Comparison of ENCODE assay signal across 14 cellular contexts in the genomic region with DNA sequence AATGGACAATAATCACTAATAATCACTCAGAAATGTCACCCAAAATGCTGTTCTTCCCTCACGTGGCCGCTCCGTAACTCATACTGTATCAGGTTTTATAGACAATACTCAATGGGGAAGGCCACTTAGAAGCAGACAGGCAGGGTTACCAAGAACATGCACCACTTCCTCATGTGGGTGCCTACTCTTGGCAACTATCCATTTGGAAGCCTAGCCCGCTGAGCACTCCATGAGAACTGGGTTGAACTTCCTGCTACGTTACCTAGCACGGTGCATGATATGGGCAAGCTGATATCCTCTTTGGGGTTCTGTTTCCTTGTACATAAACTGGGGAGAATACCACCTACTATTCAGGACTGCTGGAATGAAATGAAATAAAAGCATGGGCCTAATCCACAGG. TPM values are rescaled to one million over a fixed set of nuclear protein-coding genes. Genes with fewer than 3 reads are reported as not detected.
A peak's percentile ranks its signal among the peaks of the same experiment; 100 is the strongest.
DNase-seq lines count a peak whose midpoint lies in the region; ATAC-seq and TF ChIP-seq lines count a peak whose summit lies in the region.
"Had no signal": no experiment of that assay in that cellular context is flagged by ENCODE, and none has a peak within 500 bp of the region (broad histone marks: within the 10 kb centered on the region; RNA-seq: fewer than 3 reads in every experiment).

No MANE protein-coding gene starts in this region.

- peaks cover 16% of the 10 kb centered on the region for H3K4me1 ChIP-seq in colonic mucosa

- H3K27ac Mint-ChIP-seq in activated T-cell treated with anti-CD3 and anti-CD28 coated beads, Interleukin-2, amount 50 U/mL, for 72 hours, result no peak overlapping the region
- H3K27ac Mint-ChIP-seq: immature natural killer cell had no signal

- ATAC-seq in HG03520 (IDR thresholded peaks at IDR 0.05; ENCODE audit: unreplicated experiment), result no peak
- ATAC-seq in activated T-cell treated with anti-CD3 and anti-CD28 coated beads, Interleukin-2, amount 50 U/mL, for 72 hours (replicated peaks in 1 of 2), result no peak
- ATAC-seq: activated naive CD4-positive, alpha-beta T cell treated with anti-CD3 and anti-CD28 coated beads, Interleukin-2, amount 50 U/mL, for 72 hours had no signal

- intact Hi-C loops in colonic mucosa (cut with DNase I), result no loop called here

- H3K9ac ChIP-seq in colonic mucosa (ENCODE audit: low read depth in 2 of 2, low read length in 2 of 2), result peak overlapping the region in 1 of 2 donors; percentile 35

- no peaks in the 10 kb centered on the region for H3K4me1 Mint-ChIP-seq in activated T-cell treated with anti-CD3 and anti-CD28 coated beads, Interleukin-2, amount 50 U/mL, for 72 hours (ENCODE audit: low read depth)

- H3K9me3 ChIP-seq in colonic mucosa, result no peaks in the 10 kb centered on the region

- H3K4me3 ChIP-seq in colonic mucosa, result no peak overlapping the region

- H3K27me3 Mint-ChIP-seq in activated T-cell treated with anti-CD3 and anti-CD28 coated beads, Interleukin-2, amount 50 U/mL, for 72 hours (ENCODE audit: low read depth), result no peaks in the 10 kb centered on the region

- H3K27me3 ChIP-seq in colonic mucosa, result no peaks in the 10 kb centered on the region

- TF ChIP-seq CTCF in colonic mucosa (IDR thresholded peaks at IDR 0.05), result no peak

- H3K36me3 Mint-ChIP-seq in activated T-cell treated with anti-CD3 and anti-CD28 coated beads, Interleukin-2, amount 50 U/mL, for 72 hours (ENCODE audit: insufficient read depth in 2 of 2), result peaks cover 10 to 13% of the 10 kb centered on the region in 2 donors

- H3K27ac ChIP-seq in colonic mucosa, result peak overlapping the region; percentile 43

- H3K9me3 Mint-ChIP-seq in activated T-cell treated with anti-CD3 and anti-CD28 coated beads, Interleukin-2, amount 50 U/mL, for 72 hours, result no peaks in the 10 kb centered on the region
- H3K9me3 Mint-ChIP-seq: activated naive CD4-positive, alpha-beta T cell treated with anti-CD3 and anti-CD28 coated beads, Interleukin-2, amount 50 U/mL, for 72 hours; immature natural killer cell had no signal

- no peaks in the 10 kb centered on the region for H3K36me3 ChIP-seq in colonic mucosa

- DNase-seq in AML-193 (lab: John Stamatoyannopoulos, UW) (peak; percentile 65 to 72), HT-29 (ENCODE audit: low spot score) (peak; percentile 89), colonic mucosa (peak; percentile 78), midbrain (lab: John Stamatoyannopoulos, UW) (peak; percentile 37), NCI-H1436 treated with DMSO at 0.1 percent for 48 hours (lab: John Stamatoyannopoulos, UW) (no peak)
- DNase-seq in stimulated activated CD4-positive, alpha-beta T cell treated with anti-CD3 and anti-CD28 coated beads, Interleukin-2, amount 100 ng/mL, for 24 hours, result no peak
- no peak for DNase-seq in activated T-cell treated with anti-CD3 and anti-CD28 coated beads, Interleukin-2, amount 50 U/mL, for 72 hours
- DNase-seq: cerebellar nuclear complex, HCEC 1CT, immature natural killer cell, MM.1S, NCI-H510A treated with DMSO at 0.1 percent for 48 hours had no signal

- H3K4me3 Mint-ChIP-seq in activated T-cell treated with anti-CD3 and anti-CD28 coated beads, Interleukin-2, amount 50 U/mL, for 72 hours, result no peak overlapping the region
- H3K4me3 Mint-ChIP-seq: immature natural killer cell had no signal

RNA-seq across cellular contexts. Expression of gene DAP, which starts 14.3 kb away (rescaled TPM):
- total RNA-seq in HT-29 (2014; rRNA removed; shearing (Covaris generic)), result 45.9 and 54.2 TPM in 2 replicates
- 100 to 1,000 TPM; 106 to 133 TPM for total RNA-seq in colonic mucosa
- total RNA-seq in activated T-cell treated with anti-CD3 and anti-CD28 coated beads, Interleukin-2, amount 50 U/mL, for 72 hours, result 10 to 100 TPM; 55.9 to 61.6 TPM

Comparison
In these comparisons a context has a peak if more than half of its experiments do, and no peak if none do; other contexts are left out.
1. DNase-seq: peak in AML-193 (2 of 2), HT-29 (single experiment), colonic mucosa (single experiment) and midbrain (single experiment); none in NCI-H1436 treated with DMSO at 0.1 percent for 48 hours (single experiment), stimulated activated CD4-positive, alpha-beta T cell treated with anti-CD3 and anti-CD28 coated beads, Interleukin-2, amount 100 ng/mL, for 24 hours (0 of 2) and activated T-cell treated with anti-CD3 and anti-CD28 coated beads, Interleukin-2, amount 50 U/mL, for 72 hours (0 of 2).